In genomic region chr1:155537193-155537592, GRCh38 we compare ENCODE assay signal across 1 cellular context.
TF ChIP-seq lines count a peak whose summit lies in the region.

No MANE protein-coding gene starts in this region.

TF ChIP-seq in GM12878, 131 proteins besides CTCF, POLR2A, EP300 and RAD21:
- TF ChIP-seq, protein P1, sequence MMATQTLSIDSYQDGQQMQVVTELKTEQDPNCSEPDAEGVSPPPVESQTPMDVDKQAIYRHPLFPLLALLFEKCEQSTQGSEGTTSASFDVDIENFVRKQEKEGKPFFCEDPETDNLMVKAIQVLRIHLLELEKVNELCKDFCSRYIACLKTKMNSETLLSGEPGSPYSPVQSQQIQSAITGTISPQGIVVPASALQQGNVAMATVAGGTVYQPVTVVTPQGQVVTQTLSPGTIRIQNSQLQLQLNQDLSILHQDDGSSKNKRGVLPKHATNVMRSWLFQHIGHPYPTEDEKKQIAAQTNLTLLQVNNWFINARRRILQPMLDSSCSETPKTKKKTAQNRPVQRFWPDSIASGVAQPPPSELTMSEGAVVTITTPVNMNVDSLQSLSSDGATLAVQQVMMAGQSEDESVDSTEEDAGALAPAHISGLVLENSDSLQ (IDR thresholded peaks at IDR 0.05) = no peak
- peak; percentile 55 for TF ChIP-seq JUNB (IDR thresholded peaks at IDR 0.05)
